9 cellular contexts compared by ENCODE assay signal in genomic region chr19:17266589-17266974, GRCh38. TPM values are rescaled to one million over a fixed set of nuclear protein-coding genes. Genes with fewer than 3 reads are reported as not detected.
DNase-seq lines count a peak whose midpoint lies in the region; ATAC-seq and TF ChIP-seq lines count a peak whose summit lies in the region.
"Had no signal": no experiment of that assay in that cellular context is flagged by ENCODE, and none has a peak within 500 bp of the region (broad histone marks: within the 10 kb centered on the region; RNA-seq: fewer than 3 reads in every experiment).

No MANE protein-coding gene starts in this region.

- H3K27ac ChIP-seq in neural cell (ENCODE audit: low read length): peak overlapping the region; percentile 47
- H3K27ac ChIP-seq: cardiac muscle cell had no signal

- H3K36me3 Mint-ChIP-seq in activated CD4-positive, alpha-beta memory T cell treated with anti-CD3 and anti-CD28 coated beads, Interleukin-2, amount 10 ng/mL, durations not matched to agents 7 days and 5 days (ENCODE audit: low read depth): peaks cover 8% of the 10 kb centered on the region

- no peaks in the 10 kb centered on the region for H3K9me3 Mint-ChIP-seq in activated CD4-positive, alpha-beta memory T cell treated with anti-CD3 and anti-CD28 coated beads, Interleukin-2, amount 10 ng/mL, durations not matched to agents 7 days and 5 days

- TF ChIP-seq EP300 in neural cell (conservative IDR thresholded peaks at IDR 0.05; ENCODE audit: poor library complexity, severe bottlenecking): no peak

- TF ChIP-seq CTCF in GM12875 (IDR thresholded peaks at IDR 0.05; ENCODE audit: borderline replicate concordance, insufficient read depth, low read depth, low read length) (no peak), neural cell (IDR thresholded peaks at IDR 0.05; ENCODE audit: poor library complexity, severe bottlenecking) (no peak)

- no peaks in the 10 kb centered on the region for H3K9me2 ChIP-seq in neural cell (ENCODE audit: insufficient read depth, low read length)

- CTCF ChIA-PET in activated CD4-positive, alpha-beta memory T cell treated with anti-CD3 and anti-CD28 coated beads, Interleukin-2, amount 10 ng/mL, durations not matched to agents 7 days and 5 days (lab: Charles Lee): interaction anchor here (0.6 to 2.9 kb wide), 19 partner anchors 9 to 825 kb away, joined by 3 to 33 read pairs (median 4); partner anchors contain the start of genes ABHD8, ANKLE1, DDA1 and MRPL34

- H3F3A ChIP-seq in neural cell (ENCODE audit: insufficient read depth, low read length, poor library complexity, severe bottlenecking): no peaks in the 10 kb centered on the region

- H3K79me2 ChIP-seq in neural cell (replicated peaks; ENCODE audit: insufficient read depth, low read length): peaks cover 9% of the 10 kb centered on the region

- H3K4me3 Mint-ChIP-seq in activated CD4-positive, alpha-beta memory T cell treated with anti-CD3 and anti-CD28 coated beads, Interleukin-2, amount 10 ng/mL, durations not matched to agents 7 days and 5 days: peak overlapping the region; percentile 85

- H3K9ac ChIP-seq in neural cell (ENCODE audit: low read length): no peak overlapping the region

- peaks cover 31% of the 10 kb centered on the region for H3K4me1 Mint-ChIP-seq in activated CD4-positive, alpha-beta memory T cell treated with anti-CD3 and anti-CD28 coated beads, Interleukin-2, amount 10 ng/mL, durations not matched to agents 7 days and 5 days

- H3K27ac Mint-ChIP-seq in activated CD4-positive, alpha-beta memory T cell treated with anti-CD3 and anti-CD28 coated beads, Interleukin-2, amount 10 ng/mL, durations not matched to agents 7 days and 5 days: peak overlapping the region; percentile 47

- H3K9me3 ChIP-seq in neural cell (ENCODE audit: low read length): no peaks in the 10 kb centered on the region

- H2AFZ ChIP-seq in neural cell (ENCODE audit: low read depth, low read length): no peak overlapping the region

- no peaks in the 10 kb centered on the region for H3K36me3 ChIP-seq in neural cell (ENCODE audit: insufficient read depth, low read length)

- TF ChIP-seq RAD21 in neural cell (conservative IDR thresholded peaks at IDR 0.05): no peak

- DNase-seq in activated CD4-positive, alpha-beta memory T cell treated with anti-CD3 and anti-CD28 coated beads, Interleukin-2, amount 10 ng/mL, durations not matched to agents 7 days and 5 days: no peak
- DNase-seq in UCSD-AML1 (lab: John Stamatoyannopoulos, UW; ENCODE audit: unreplicated experiment): no peak
- no peak for DNase-seq in NCI-H345 (lab: John Stamatoyannopoulos, UW)
- no peak for DNase-seq in stimulated activated CD4-positive, alpha-beta T cell treated with anti-CD3 and anti-CD28 coated beads, Interleukin-15, amount 100 ng/mL, for 24 hours
- DNase-seq in AML-193 (lab: John Stamatoyannopoulos, UW): no peak

- ATAC-seq in HG02642 (IDR thresholded peaks at IDR 0.05; ENCODE audit: poor library complexity, unreplicated experiment): peak; percentile 15

- no peaks in the 10 kb centered on the region for H3K27me3 ChIP-seq in neural cell (ENCODE audit: insufficient read depth, low read depth, low read length)
- H3K27me3 ChIP-seq: cardiac muscle cell had no signal

- H3K4me2 ChIP-seq in neural cell (ENCODE audit: low read length): no peak overlapping the region

- no peaks in the 10 kb centered on the region for H3K27me3 Mint-ChIP-seq in activated CD4-positive, alpha-beta memory T cell treated with anti-CD3 and anti-CD28 coated beads, Interleukin-2, amount 10 ng/mL, durations not matched to agents 7 days and 5 days

- POLR2A ChIA-PET in activated CD4-positive, alpha-beta memory T cell treated with anti-CD3 and anti-CD28 coated beads, Interleukin-2, amount 10 ng/mL, durations not matched to agents 7 days and 5 days (lab: Charles Lee): interaction anchor here (0.5 to 4.2 kb wide), 12 partner anchors 14 to 222 kb away, joined by 3 to 26 read pairs (median 4); partner anchors contain the start of genes ANKLE1, BST2, DDA1 and HAUS8

- H3K4me3 ChIP-seq in GM12875 (ENCODE audit: low read depth, low read length): peak overlapping the region; percentile 24
- H3K4me3 ChIP-seq in neural cell (ENCODE audit: low read length): no peak overlapping the region

- no peaks in the 10 kb centered on the region for H4K20me1 ChIP-seq in neural cell (ENCODE audit: insufficient read depth)

TF ChIP-seq in neural cell, 6 proteins besides CTCF, POLR2A, EP300 and RAD21:
- no peak for TF ChIP-seq POLR2AphosphoS5 (IDR thresholded peaks at IDR 0.05)
- no peak for TF ChIP-seq REST (IDR thresholded peaks at IDR 0.05; ENCODE audit: borderline replicate concordance)
- no peak for TF ChIP-seq TAF1 (IDR thresholded peaks at IDR 0.05; ENCODE audit: low read depth)
- no peak for TF ChIP-seq EZH2 (IDR thresholded peaks at IDR 0.05; ENCODE audit: borderline replicate concordance, insufficient read depth, low read length, poor library complexity, severe bottlenecking)
- no peak for TF ChIP-seq SMC3 (conservative IDR thresholded peaks at IDR 0.05; ENCODE audit: poor library complexity)
- TF ChIP-seq MXI1 (conservative IDR thresholded peaks at IDR 0.05; ENCODE audit: poor library complexity, severe bottlenecking): no peak

RNA-seq across cellular contexts. Expression of gene BABAM1, which starts 0.7 kb away (rescaled TPM):
- 100 to 1,000 TPM in 1 of 2 experiments, 10 to 100 TPM in 1; 98.5 to 100 TPM for total RNA-seq in activated CD4-positive, alpha-beta memory T cell treated with anti-CD3 and anti-CD28 coated beads, Interleukin-2, amount 10 ng/mL, durations not matched to agents 7 days and 5 days
- 123 and 132 TPM in 2 replicates for polyA plus RNA-seq in neural cell
- 57.6 and 70.8 TPM in 2 replicates for polyA minus RNA-seq in neural cell

RNA-seq across cellular contexts. Expression of gene USHBP1, which starts 2.0 kb away (rescaled TPM):
- total RNA-seq in activated CD4-positive, alpha-beta memory T cell treated with anti-CD3 and anti-CD28 coated beads, Interleukin-2, amount 10 ng/mL, durations not matched to agents 7 days and 5 days: under 1 TPM; 0.38 to 0.45 TPM
- 0.59 TPM in 1 of 2 replicates, not detected in the other for polyA plus RNA-seq in neural cell
- not detected in 2 replicates for polyA minus RNA-seq in neural cell

RNA-seq across cellular contexts. Expression of gene ANKLE1, which starts 15.1 kb away (rescaled TPM):
- 1 to 10 TPM; 7.6 to 8.2 TPM for total RNA-seq in activated CD4-positive, alpha-beta memory T cell treated with anti-CD3 and anti-CD28 coated beads, Interleukin-2, amount 10 ng/mL, durations not matched to agents 7 days and 5 days
- polyA plus RNA-seq in neural cell: 9.3 and 12.4 TPM in 2 replicates
- 1.3 and 2.9 TPM in 2 replicates for polyA minus RNA-seq in neural cell

RNA-seq across cellular contexts. Expression of gene NR2F6, which starts 20.9 kb away (rescaled TPM):
- total RNA-seq in activated CD4-positive, alpha-beta memory T cell treated with anti-CD3 and anti-CD28 coated beads, Interleukin-2, amount 10 ng/mL, durations not matched to agents 7 days and 5 days: 1 to 10 TPM; 5.7 to 6.5 TPM
- polyA plus RNA-seq in neural cell: 26.9 and 30.0 TPM in 2 replicates
- 24.0 and 29.7 TPM in 2 replicates for polyA minus RNA-seq in neural cell

RNA-seq across cellular contexts. Expression of gene ABHD8, which starts 36.6 kb away (rescaled TPM):
- total RNA-seq in activated CD4-positive, alpha-beta memory T cell treated with anti-CD3 and anti-CD28 coated beads, Interleukin-2, amount 10 ng/mL, durations not matched to agents 7 days and 5 days: 10 to 100 TPM; 10.6 to 12.2 TPM
- polyA plus RNA-seq in neural cell: 28.1 and 31.6 TPM in 2 replicates
- polyA minus RNA-seq in neural cell: 29.6 and 31.9 TPM in 2 replicates
